18 cellular contexts compared by ENCODE assay signal in the genomic region with DNA sequence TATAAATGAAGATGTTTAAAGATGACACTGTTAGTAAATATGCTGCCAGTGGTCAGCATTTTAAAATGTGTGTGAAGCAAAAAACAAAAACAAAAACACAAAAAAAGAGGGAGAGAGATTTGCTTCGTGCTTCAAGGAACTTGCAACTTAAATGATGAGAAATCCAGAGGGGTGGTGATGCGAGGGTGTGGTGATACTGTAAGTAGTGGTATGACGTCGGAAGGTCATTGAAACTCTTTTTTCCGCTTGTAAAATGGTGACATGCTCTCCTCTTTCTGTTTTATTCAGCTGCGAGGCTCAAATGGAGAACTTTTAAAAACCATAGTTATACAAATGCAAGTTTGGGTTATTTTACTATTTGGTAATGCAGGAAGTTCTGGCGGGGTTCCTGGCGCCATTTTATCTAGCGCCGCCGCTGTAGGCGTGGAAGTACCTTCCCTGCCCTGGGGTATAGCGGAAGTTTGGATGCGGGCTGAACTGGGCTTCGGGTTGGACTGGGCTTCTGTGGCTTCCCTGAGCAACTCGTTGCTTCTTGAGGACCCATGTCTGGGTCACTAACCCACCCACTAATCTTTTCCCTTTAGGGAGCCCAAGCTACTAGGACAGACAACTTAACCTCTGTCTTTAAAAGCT.
"Had no signal": no experiment of that assay in that cellular context is flagged by ENCODE, and none has a peak within 500 bp of the region (broad histone marks: within the 10 kb centered on the region; RNA-seq: fewer than 3 reads in every experiment).

No MANE protein-coding gene starts in this region.

- H3K79me2 ChIP-seq: parathyroid adenoma had no signal

- H3K4me3 Mint-ChIP-seq: endodermal cell, mesothelial cell of epicardium had no signal

- H3K4me3 ChIP-seq: body of pancreas, SJCRH30, tibial nerve had no signal

- H3K27ac Mint-ChIP-seq: endodermal cell, mesothelial cell of epicardium had no signal

- H3K27me3 ChIP-seq: body of pancreas, SJCRH30, tibial nerve had no signal

- H3K27ac ChIP-seq: body of pancreas, parathyroid adenoma, SJCRH30, tibial nerve had no signal

- DNase-seq: activated CD4-positive, alpha-beta T cell treated with anti-CD3 and anti-CD28 coated beads for 4 hours; activated naive CD4-positive, alpha-beta T cell treated with anti-CD3 and anti-CD28 coated beads, Interleukin-2, amount 50 U/mL, for 16 hours; amniotic stem cell; body of pancreas; cerebellar nuclear complex; dermis blood vessel endothelial cell; endodermal cell; erythroblast; hypothalamus; retina; SJCRH30; stimulated activated CD4-positive, alpha-beta T cell treated with anti-CD3 and anti-CD28 coated beads, Interleukin-15, amount 100 ng/mL, for 24 hours; stimulated activated CD4-positive, alpha-beta T cell treated with anti-CD3 and anti-CD28 coated beads, Interleukin-4, amount 100 ng/mL, for 24 hours; SW 1271; T-helper 9 cell had no signal

- H3K36me3 ChIP-seq: SJCRH30 had no signal

- H3K4me1 ChIP-seq: body of pancreas, parathyroid adenoma, SJCRH30, tibial nerve had no signal

- H3K4me1 Mint-ChIP-seq: endodermal cell had no signal

- H3K9me3 ChIP-seq: body of pancreas had no signal

- H3K9ac ChIP-seq: parathyroid adenoma had no signal

- ATAC-seq: body of pancreas had no signal

- H2AFZ ChIP-seq: parathyroid adenoma had no signal
